ENCODE assay signal across 26 cellular contexts in the genomic region with DNA sequence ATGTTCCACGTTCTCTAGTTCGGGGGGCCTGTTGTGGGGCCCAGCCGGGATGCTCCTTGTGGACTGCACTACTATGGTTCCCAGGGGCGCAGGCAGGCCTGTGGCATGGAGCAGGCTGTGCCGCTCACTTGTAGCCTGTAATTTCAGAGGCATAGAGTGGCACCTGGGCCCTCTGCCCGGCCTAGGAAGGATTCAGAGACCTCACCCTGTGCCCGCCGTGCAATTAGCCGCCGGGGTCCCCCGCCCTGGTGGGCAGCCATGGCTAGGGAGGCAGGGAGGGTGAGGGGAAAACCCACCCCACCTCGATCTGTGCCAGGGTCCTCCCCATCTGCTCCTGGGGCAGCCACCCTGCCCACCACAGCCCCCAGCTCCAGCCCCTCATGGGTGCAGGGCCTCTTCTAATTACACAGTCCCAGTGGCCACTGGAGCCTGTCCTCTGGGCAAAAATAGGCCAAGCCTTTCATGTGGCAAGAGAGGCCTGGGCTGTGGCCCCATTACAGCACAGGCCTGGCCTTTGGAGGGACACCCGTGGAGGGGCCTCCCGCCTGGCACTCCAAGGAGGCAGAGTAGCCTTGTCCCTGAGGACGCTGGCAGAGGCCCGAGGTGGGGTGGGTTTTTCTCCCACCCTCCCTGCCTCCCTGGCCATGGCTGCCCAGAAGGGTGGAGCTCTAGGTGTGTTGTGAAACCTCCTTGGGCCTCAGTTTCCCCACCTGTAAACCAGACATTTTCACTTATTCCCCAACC. TPM values are rescaled to one million over a fixed set of nuclear protein-coding genes. Genes with fewer than 3 reads are reported as not detected.
"Had no signal": no experiment of that assay in that cellular context is flagged by ENCODE, and none has a peak within 500 bp of the region (broad histone marks: within the 10 kb centered on the region; RNA-seq: fewer than 3 reads in every experiment).

No MANE protein-coding gene starts in this region.

- H3K9ac ChIP-seq: neural progenitor cell had no signal

- H3K9me3 ChIP-seq: mucosa of descending colon, ovary, psoas muscle, sigmoid colon, thoracic aorta, tibial nerve, upper lobe of right lung, uterus had no signal

- H3K27ac ChIP-seq: ovary, psoas muscle, sigmoid colon, thoracic aorta, tibial nerve, upper lobe of right lung, uterus had no signal

- H3K4me2 ChIP-seq: neural progenitor cell had no signal

- H3K4me3 Mint-ChIP-seq: effector memory CD8-positive, alpha-beta T cell; immature natural killer cell; memory B cell; mesothelial cell of epicardium; naive thymus-derived CD4-positive, alpha-beta T cell; nephron; neural progenitor cell; stimulated activated naive B cell treated with anti-CD40 and anti-IgM and Interleukin-4, amounts not matched to agents 10 μg/mL and 1 μg/mL and 100 μg/mL, for 72 hours had no signal

- H3K36me3 Mint-ChIP-seq: immature natural killer cell; memory B cell; mesothelial cell of epicardium; naive thymus-derived CD4-positive, alpha-beta T cell; neural progenitor cell; stimulated activated naive B cell treated with anti-CD40 and anti-IgM and Interleukin-4, amounts not matched to agents 10 μg/mL and 1 μg/mL and 100 μg/mL, for 72 hours had no signal

- H3K27ac Mint-ChIP-seq: effector memory CD8-positive, alpha-beta T cell; immature natural killer cell; memory B cell; neural progenitor cell; stimulated activated naive B cell treated with anti-CD40 and anti-IgM and Interleukin-4, amounts not matched to agents 10 μg/mL and 1 μg/mL and 100 μg/mL, for 72 hours had no signal

- H3K4me1 ChIP-seq: psoas muscle, sigmoid colon, upper lobe of right lung, uterus had no signal

- H3K36me3 ChIP-seq: neural progenitor cell, ovary, sigmoid colon, thoracic aorta, tibial nerve, upper lobe of right lung, uterus had no signal

- H3K27me3 Mint-ChIP-seq: effector memory CD8-positive, alpha-beta T cell had no signal

- H3K4me3 ChIP-seq: lung, mucosa of descending colon, neural progenitor cell, ovary, psoas muscle, sigmoid colon, thoracic aorta, tibial nerve, upper lobe of right lung, uterus had no signal

- H3K27me3 ChIP-seq: neural progenitor cell, ovary, sigmoid colon, upper lobe of right lung, uterus had no signal

- H3K9me3 Mint-ChIP-seq: effector memory CD8-positive, alpha-beta T cell; immature natural killer cell; memory B cell; mesothelial cell of epicardium; nephron; neural progenitor cell had no signal

- DNase-seq: caudate nucleus; effector memory CD8-positive, alpha-beta T cell; hypothalamus; immature natural killer cell; islet precursor cell; mucosa of descending colon; naive thymus-derived CD4-positive, alpha-beta T cell; nucleus accumbens; ovary; psoas muscle; right cardiac atrium; sigmoid colon; stimulated activated CD4-positive, alpha-beta T cell treated with anti-CD3 and anti-CD28 coated beads, Interleukin-2, amount 100 ng/mL, for 24 hours; stimulated activated CD4-positive, alpha-beta T cell treated with anti-CD3 and anti-CD28 coated beads, Interleukin-4, amount 100 ng/mL, for 24 hours; stimulated activated naive B cell treated with anti-CD40 and anti-IgM and Interleukin-4, amounts not matched to agents 10 μg/mL and 1 μg/mL and 100 μg/mL, for 72 hours; substantia nigra; upper lobe of right lung; uterus had no signal

- H2AFZ ChIP-seq: neural progenitor cell had no signal

- ATAC-seq: effector memory CD8-positive, alpha-beta T cell; mucosa of descending colon; naive thymus-derived CD4-positive, alpha-beta T cell; psoas muscle; right cardiac atrium; stimulated activated naive B cell treated with anti-CD40 and anti-IgM and Interleukin-4, amounts not matched to agents 10 μg/mL and 1 μg/mL and 100 μg/mL, for 72 hours; upper lobe of right lung had no signal

RNA-seq across cellular contexts. Expression of a gene that starts 5.2 kb away (rescaled TPM):
- total RNA-seq: renal cortical epithelial cell had no signal

RNA-seq across cellular contexts. Expression of a gene that starts 30.6 kb away (rescaled TPM):
- total RNA-seq: mesothelial cell of epicardium had no signal
